In genomic region chr11:6875761-6876160, GRCh38 we compare ENCODE assay signal across 2 cellular contexts.
TF ChIP-seq lines count a peak whose summit lies in the region.

No MANE protein-coding gene starts in this region.

TF ChIP-seq in GM23338, 12 proteins besides CTCF, POLR2A, EP300 and RAD21 (continued from another document):
- TF ChIP-seq, protein P1, sequence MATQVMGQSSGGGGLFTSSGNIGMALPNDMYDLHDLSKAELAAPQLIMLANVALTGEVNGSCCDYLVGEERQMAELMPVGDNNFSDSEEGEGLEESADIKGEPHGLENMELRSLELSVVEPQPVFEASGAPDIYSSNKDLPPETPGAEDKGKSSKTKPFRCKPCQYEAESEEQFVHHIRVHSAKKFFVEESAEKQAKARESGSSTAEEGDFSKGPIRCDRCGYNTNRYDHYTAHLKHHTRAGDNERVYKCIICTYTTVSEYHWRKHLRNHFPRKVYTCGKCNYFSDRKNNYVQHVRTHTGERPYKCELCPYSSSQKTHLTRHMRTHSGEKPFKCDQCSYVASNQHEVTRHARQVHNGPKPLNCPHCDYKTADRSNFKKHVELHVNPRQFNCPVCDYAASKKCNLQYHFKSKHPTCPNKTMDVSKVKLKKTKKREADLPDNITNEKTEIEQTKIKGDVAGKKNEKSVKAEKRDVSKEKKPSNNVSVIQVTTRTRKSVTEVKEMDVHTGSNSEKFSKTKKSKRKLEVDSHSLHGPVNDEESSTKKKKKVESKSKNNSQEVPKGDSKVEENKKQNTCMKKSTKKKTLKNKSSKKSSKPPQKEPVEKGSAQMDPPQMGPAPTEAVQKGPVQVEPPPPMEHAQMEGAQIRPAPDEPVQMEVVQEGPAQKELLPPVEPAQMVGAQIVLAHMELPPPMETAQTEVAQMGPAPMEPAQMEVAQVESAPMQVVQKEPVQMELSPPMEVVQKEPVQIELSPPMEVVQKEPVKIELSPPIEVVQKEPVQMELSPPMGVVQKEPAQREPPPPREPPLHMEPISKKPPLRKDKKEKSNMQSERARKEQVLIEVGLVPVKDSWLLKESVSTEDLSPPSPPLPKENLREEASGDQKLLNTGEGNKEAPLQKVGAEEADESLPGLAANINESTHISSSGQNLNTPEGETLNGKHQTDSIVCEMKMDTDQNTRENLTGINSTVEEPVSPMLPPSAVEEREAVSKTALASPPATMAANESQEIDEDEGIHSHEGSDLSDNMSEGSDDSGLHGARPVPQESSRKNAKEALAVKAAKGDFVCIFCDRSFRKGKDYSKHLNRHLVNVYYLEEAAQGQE (IDR thresholded peaks at IDR 0.05; ENCODE audit: unreplicated experiment) = peak; percentile 28
- no peak for TF ChIP-seq ZNF462 (CRISPR knock-in tag; IDR thresholded peaks at IDR 0.05)
- no peak for TF ChIP-seq ZNF114 (CRISPR knock-in tag; IDR thresholded peaks at IDR 0.05)
- TF ChIP-seq POLR2AphosphoS5 (IDR thresholded peaks at IDR 0.05; ENCODE audit: low read depth) = no peak

TF ChIP-seq in HEK293, 187 proteins besides CTCF, POLR2A, EP300 and RAD21 (continued from another document):
- TF ChIP-seq, protein P1 (tag by site-specific recombination; IDR thresholded peaks at IDR 0.05) = peak; percentile 56
- TF ChIP-seq ZEB2 (tag by site-specific recombination; IDR thresholded peaks at IDR 0.05) (no peak), ZNF211 (tag by site-specific recombination; IDR thresholded peaks at IDR 0.05; ENCODE audit: low read depth) (no peak)
